ENCODE assay signal across 8 cellular contexts in genomic region chr14:91396959-91397815, GRCh38. TPM values are rescaled to one million over a fixed set of nuclear protein-coding genes. Genes with fewer than 3 reads are reported as not detected.
DNase-seq lines count a peak whose midpoint lies in the region; ATAC-seq and TF ChIP-seq lines count a peak whose summit lies in the region.

No MANE protein-coding gene starts in this region.

- H3K27ac ChIP-seq in left lung (peak overlapping the region in 1 of 2 donors; percentile 84), urinary bladder (ENCODE audit: low read depth) (peak overlapping the region; percentile 13), thyroid gland (no peak overlapping the region)

- peak; percentile 71 for ATAC-seq in GM21737 (IDR thresholded peaks at IDR 0.05; ENCODE audit: unreplicated experiment)
- peak; percentile 66 for ATAC-seq in left lung

- no peaks in the 10 kb centered on the region for H3K27me3 ChIP-seq in left lung
- no peaks in the 10 kb centered on the region for H3K27me3 ChIP-seq in thyroid gland

- in situ Hi-C loops in GM13976 (cut with MboI; ENCODE audit: low sequenced_read_pairs, unreplicated experiment): no loop called here

- intact Hi-C loops in left lung (cut with DNase I): no loop called here
- intact Hi-C loops in thyroid gland (cut with DNase I): no loop called here

- H3K4me3 ChIP-seq in left lung (no peak overlapping the region), urinary bladder (ENCODE audit: low read depth, low read length) (no peak overlapping the region), thyroid gland (replicated peaks in 1 of 3) (no peak overlapping the region)

- H3K36me3 ChIP-seq in left lung (no peaks in the 10 kb centered on the region), urinary bladder (ENCODE audit: insufficient read depth) (no peaks in the 10 kb centered on the region), thyroid gland (no peaks in the 10 kb centered on the region)

- no peaks in the 10 kb centered on the region for H3K9me3 ChIP-seq in left lung
- no peaks in the 10 kb centered on the region for H3K9me3 ChIP-seq in thyroid gland

- TF ChIP-seq POLR2A in thyroid gland (IDR thresholded peaks at IDR 0.05): no peak

- DNase-seq in GM13976 (ENCODE audit: low spot score) (peak; percentile 80), NCI-H1105 (lab: John Stamatoyannopoulos, UW) (peak; percentile 90), left lung (peak; percentile 71 to 84), MV-4-11 (lab: John Stamatoyannopoulos, UW) (no peak), thyroid gland (no peak)
- DNase-seq in activated T-cell treated with anti-CD3 and anti-CD28 coated beads, Interleukin-2, amount 50 U/mL, for 1 hour: peak; percentile 62

- 62% methylated on average over 15 of the region's 15 CpGs for WGBS in urinary bladder
- WGBS in thyroid gland, 2 donors: 51 to 71% methylated on average over 15 of the region's 15 CpGs

- no peak for TF ChIP-seq CTCF in GM13976 (IDR thresholded peaks at IDR 0.05; ENCODE audit: borderline replicate concordance, control extremely low read depth, extremely low read depth, insufficient read depth, missing control alignments)
- no peak for TF ChIP-seq CTCF in left lung (IDR thresholded peaks at IDR 0.05)
- TF ChIP-seq CTCF in thyroid gland (IDR thresholded peaks at IDR 0.05): no peak

- H3K4me1 ChIP-seq in left lung (peaks cover 21 to 88% of the 10 kb centered on the region in 2 donors), urinary bladder (ENCODE audit: insufficient read depth) (peaks cover 1% of the 10 kb centered on the region), thyroid gland (peaks cover 0 to under 1% of the 10 kb centered on the region in 2 donors)

RNA-seq across cellular contexts. Expression of gene CCDC88C, which starts 20.4 kb away (rescaled TPM):
- total RNA-seq in left lung (10 to 100 TPM; 31.5 to 41.8 TPM), urinary bladder (19.7 TPM), thyroid gland (1 to 10 TPM; 3.0 to 6.3 (median 5.8) TPM)
- 14.6 TPM for polyA plus RNA-seq in urinary bladder

Comparison
In these comparisons a context has a peak if more than half of its experiments do, and no peak if none do; other contexts are left out.
1. DNase-seq: peak in GM13976 (single experiment), NCI-H1105 (single experiment), activated T-cell treated with anti-CD3 and anti-CD28 coated beads, Interleukin-2, amount 50 U/mL, for 1 hour (single experiment) and left lung (2 of 2); none in MV-4-11 (single experiment) and thyroid gland (0 of 2).